In genomic region chr17:18314059-18314730, GRCh38 we compare ENCODE assay signal across 1 cellular context.
A peak's percentile ranks its signal among the peaks of the same experiment; 100 is the strongest.
TF ChIP-seq lines count a peak whose summit lies in the region.

No MANE protein-coding gene starts in this region.

TF ChIP-seq in HepG2, 621 proteins besides CTCF, POLR2A, EP300 and RAD21 (continued from another document and continues in another):
- TF ChIP-seq TRIM22 (IDR thresholded peaks at IDR 0.05) (no peak), HES4 (CRISPR knock-in tag; IDR thresholded peaks at IDR 0.05; ENCODE audit: borderline replicate concordance) (0 out of 2 replicates have a peak, but pooled peaks have one; percentile 88), HIC2 (CRISPR knock-in tag; IDR thresholded peaks at IDR 0.05; ENCODE audit: low read depth) (no peak), ZNF503 (CRISPR knock-in tag; IDR thresholded peaks at IDR 0.05) (peak; percentile 29; the same call in 1 of the 2 replicates), SMAD1 (CRISPR knock-in tag; IDR thresholded peaks at IDR 0.05; ENCODE audit: borderline replicate concordance, low read depth) (no peak; the same call in 1 of the 2 replicates), ZNF580 (CRISPR knock-in tag; IDR thresholded peaks at IDR 0.05; ENCODE audit: borderline replicate concordance, low read depth) (peak; percentile 20; the same call in 1 of the 2 replicates), ATF4 (CRISPR knock-in tag; IDR thresholded peaks at IDR 0.05) (no peak), ZNF329 (CRISPR knock-in tag; IDR thresholded peaks at IDR 0.05; ENCODE audit: low read depth) (no peak), SP4 (CRISPR knock-in tag; IDR thresholded peaks at IDR 0.05) (no peak), THRA (CRISPR knock-in tag; IDR thresholded peaks at IDR 0.05; ENCODE audit: borderline replicate concordance) (no peak), SNAPC5 (CRISPR knock-in tag; IDR thresholded peaks at IDR 0.05; ENCODE audit: borderline replicate concordance) (no peak), CCAR2 (optimal IDR thresholded peaks at IDR 0.05; ENCODE audit: low read depth, low read length) (no peak), CAMTA2 (CRISPR knock-in tag; IDR thresholded peaks at IDR 0.05; ENCODE audit: borderline replicate concordance) (0 out of 2 replicates have a peak, but pooled peaks have one; percentile 55), ZMYM4 (CRISPR knock-in tag; IDR thresholded peaks at IDR 0.05) (peak; percentile 21), KDM2A (CRISPR knock-in tag; IDR thresholded peaks at IDR 0.05; ENCODE audit: borderline replicate concordance, low read depth) (no peak), ZNF543 (CRISPR knock-in tag; IDR thresholded peaks at IDR 0.05) (no peak), SRSF1 (optimal IDR thresholded peaks at IDR 0.05; ENCODE audit: low read depth, low read length) (peak; percentile 21), NFAT5 (CRISPR knock-in tag; IDR thresholded peaks at IDR 0.05) (peak; percentile 38; the same call in 1 of the 2 replicates), ZNF546 (CRISPR knock-in tag; conservative IDR thresholded peaks at IDR 0.05) (no peak), ZNF703 (CRISPR knock-in tag; IDR thresholded peaks at IDR 0.05; ENCODE audit: borderline replicate concordance) (no peak), ATF7-NPFF (CRISPR knock-in tag; IDR thresholded peaks at IDR 0.05; ENCODE audit: low read depth) (no peak; the same call in 1 of the 2 replicates), JDP2 (CRISPR knock-in tag; IDR thresholded peaks at IDR 0.05; ENCODE audit: borderline replicate concordance) (no peak), FOXC1 (CRISPR knock-in tag; IDR thresholded peaks at IDR 0.05; ENCODE audit: borderline replicate concordance) (peak; percentile 70; the same call in 1 of the 2 replicates), ZNF333 (CRISPR knock-in tag; IDR thresholded peaks at IDR 0.05; ENCODE audit: borderline replicate concordance) (peak; percentile 62; the same call in 1 of the 2 replicates), NFRKB (IDR thresholded peaks at IDR 0.05) (no peak), MLX (CRISPR knock-in tag; IDR thresholded peaks at IDR 0.05) (no peak), ZSCAN21 (CRISPR knock-in tag; IDR thresholded peaks at IDR 0.05; ENCODE audit: borderline replicate concordance) (no peak), XBP1 (CRISPR knock-in tag; IDR thresholded peaks at IDR 0.05) (0 out of 2 replicates have a peak, but pooled peaks have one; percentile 20), ZBTB44 (CRISPR knock-in tag; IDR thresholded peaks at IDR 0.05) (no peak), ZNF547 (CRISPR knock-in tag; IDR thresholded peaks at IDR 0.05) (no peak), ZNF460 (CRISPR knock-in tag; IDR thresholded peaks at IDR 0.05; ENCODE audit: borderline replicate concordance) (no peak), BRD4 (CRISPR knock-in tag; IDR thresholded peaks at IDR 0.05) (0 out of 2 replicates have a peak, but pooled peaks have one; percentile 40), ZKSCAN5 (CRISPR knock-in tag; IDR thresholded peaks at IDR 0.05) (no peak), HNF4A (CRISPR knock-in tag; IDR thresholded peaks at IDR 0.05) (no peak), ATF1 (CRISPR knock-in tag; IDR thresholded peaks at IDR 0.05) (no peak), ZNF776 (CRISPR knock-in tag; IDR thresholded peaks at IDR 0.05) (no peak), ZNF335 (CRISPR knock-in tag; IDR thresholded peaks at IDR 0.05) (no peak), HOXA9 (CRISPR knock-in tag; IDR thresholded peaks at IDR 0.05; ENCODE audit: borderline replicate concordance) (no peak), PITX1 (CRISPR knock-in tag; IDR thresholded peaks at IDR 0.05) (no peak), PCBP1 (IDR thresholded peaks at IDR 0.05; ENCODE audit: borderline replicate concordance, low read depth, low read length) (no peak), FLYWCH1 (CRISPR knock-in tag; IDR thresholded peaks at IDR 0.05) (no peak), MNT (IDR thresholded peaks at IDR 0.05) (no peak), ZBTB20 (CRISPR knock-in tag; IDR thresholded peaks at IDR 0.05; ENCODE audit: borderline replicate concordance, low read depth) (no peak)
